20 cellular contexts compared by ENCODE assay signal in genomic region chr14:101477648-101478047, GRCh38.
DNase-seq lines count a peak whose midpoint lies in the region; ATAC-seq and TF ChIP-seq lines count a peak whose summit lies in the region.
"Had no signal": no experiment of that assay in that cellular context is flagged by ENCODE, and none has a peak within 500 bp of the region (broad histone marks: within the 10 kb centered on the region; RNA-seq: fewer than 3 reads in every experiment).

No MANE protein-coding gene starts in this region.

- POLR2A ChIA-PET in MCF 10A (lab: Yijun Ruan, JAX), result no interaction called here

- intact Hi-C loops in MCF 10A (cut with micrococcal nuclease), result no loop called here
- intact Hi-C loops in mammary epithelial cell (cut with micrococcal nuclease), result no loop called here
- intact Hi-C loops in colonic mucosa (cut with DNase I), result loop anchor here (5.0 kb wide), 1 partner anchor 80 kb away; no protein-coding TSS in a partner anchor
- intact Hi-C loops in vagina (cut with DNase I), result no loop called here

- no peaks in the 10 kb centered on the region for H3K79me2 ChIP-seq in mammary epithelial cell (ENCODE audit: insufficient read depth, low read length)

- CTCF ChIA-PET in MCF 10A (lab: Yijun Ruan, JAX) (no interaction called here), mammary epithelial cell (lab: Charles Lee; ENCODE audit: low non-redundant PET) (no interaction called here)

- H3K9ac ChIP-seq in mammary epithelial cell (ENCODE audit: insufficient read depth, low read length), result no peak overlapping the region
- no peak overlapping the region for H3K9ac ChIP-seq in colonic mucosa (ENCODE audit: low read depth in 2 of 2, low read length in 2 of 2)

- H4K20me1 ChIP-seq in mammary epithelial cell (ENCODE audit: insufficient read depth, low read length), result no peaks in the 10 kb centered on the region

- in situ Hi-C loops in mammary epithelial cell (cut with MboI; ENCODE audit: low sequenced_read_pairs in 2 of 2), result no loop called here

- no peaks in the 10 kb centered on the region for H3K36me3 Mint-ChIP-seq in MCF 10A (ENCODE audit: insufficient read depth, unreplicated experiment)
- H3K36me3 Mint-ChIP-seq: activated CD8-positive, alpha-beta memory T cell treated with anti-CD3 and anti-CD28 coated beads, Interleukin-2, amount 10 ng/mL, durations not matched to agents 7 days and 5 days; mesothelial cell of epicardium had no signal

- no peak overlapping the region for H3K27ac Mint-ChIP-seq in MCF 10A (ENCODE audit: low read depth, unreplicated experiment)
- H3K27ac Mint-ChIP-seq: activated CD8-positive, alpha-beta memory T cell treated with anti-CD3 and anti-CD28 coated beads, Interleukin-2, amount 10 ng/mL, durations not matched to agents 7 days and 5 days; mesothelial cell of epicardium; nephron; T-helper 2 cell treated with Interferon-gamma antibody and Interleukin-4, amounts not matched to agents 5 μg/mL and 100 μg/mL, for 36 hours had no signal

- H3K9me3 ChIP-seq in mammary epithelial cell (replicated peaks; ENCODE audit: insufficient read depth, low read length) (no peaks in the 10 kb centered on the region), colonic mucosa (no peaks in the 10 kb centered on the region), vagina (no peaks in the 10 kb centered on the region)
- H3K9me3 ChIP-seq: transverse colon had no signal

- H2AFZ ChIP-seq in mammary epithelial cell (ENCODE audit: low read depth, low read length), result no peak overlapping the region

- peaks cover 32% of the 10 kb centered on the region for H3K4me1 Mint-ChIP-seq in MCF 10A (ENCODE audit: insufficient read depth, unreplicated experiment)
- H3K4me1 Mint-ChIP-seq: activated CD8-positive, alpha-beta memory T cell treated with anti-CD3 and anti-CD28 coated beads, Interleukin-2, amount 10 ng/mL, durations not matched to agents 7 days and 5 days had no signal

- H3K27ac ChIP-seq in mammary epithelial cell (ENCODE audit: insufficient read depth, low read depth, low read length) (no peak overlapping the region), colonic mucosa (no peak overlapping the region), vagina (peak overlapping the region; percentile 91)

- no peak for TF ChIP-seq POLR2A in vagina (IDR thresholded peaks at IDR 0.05)

- DNase-seq in MCF 10A (ENCODE audit: unreplicated experiment), result peak; percentile 16
- no peak for DNase-seq in mammary epithelial cell
- DNase-seq in colonic mucosa, result peak; percentile 15
- DNase-seq in mesenteric fat pad (ENCODE audit: low spot score), result peak; percentile 51
- DNase-seq in vagina (ENCODE audit: extremely low spot score in 2 of 2), result no peak
- no peak for DNase-seq in H7
- DNase-seq in NCI-H1092 treated with DMSO at 0.1 percent for 48 hours (lab: John Stamatoyannopoulos, UW), result no peak
- DNase-seq: activated CD8-positive, alpha-beta memory T cell treated with anti-CD3 and anti-CD28 coated beads, Interleukin-2, amount 10 ng/mL, durations not matched to agents 7 days and 5 days; C1 segment of cervical spinal cord; DMS53; effector CD8-positive, alpha-beta T cell; hypothalamus; NCI-H1694; SHP77 treated with DMSO at 0.1 percent for 48 hours; stimulated activated CD4-positive, alpha-beta T cell treated with anti-CD3 and anti-CD28 coated beads, Interleukin-12 subunit alpha, Interleukin-12 subunit beta, amount 100 ng/mL, for 4 hours had no signal

- dilution Hi-C loops in mammary epithelial cell (cut with HindIII; ENCODE audit: low sequenced_read_pairs), result no loop called here

- no peaks in the 10 kb centered on the region for H3K9me3 Mint-ChIP-seq in MCF 10A (ENCODE audit: unreplicated experiment)
- H3K9me3 Mint-ChIP-seq: T-helper 2 cell treated with Interferon-gamma antibody and Interleukin-4, amounts not matched to agents 5 μg/mL and 100 μg/mL, for 36 hours had no signal

- H3K4me3 ChIP-seq in mammary epithelial cell (replicated peaks in 1 of 3; ENCODE audit: insufficient read depth in 1 of 3, low read depth in 2 of 3, low read length in 3 of 3), result no peak overlapping the region
- H3K4me3 ChIP-seq in colonic mucosa, result no peak overlapping the region
- no peak overlapping the region for H3K4me3 ChIP-seq in vagina
- no peak overlapping the region for H3K4me3 ChIP-seq in H7 (ENCODE audit: insufficient read depth, low read depth, low read length)
- H3K4me3 ChIP-seq: transverse colon had no signal

- no peak for ATAC-seq in HG02973 (IDR thresholded peaks at IDR 0.05; ENCODE audit: unreplicated experiment)
- ATAC-seq: activated CD8-positive, alpha-beta memory T cell treated with anti-CD3 and anti-CD28 coated beads, Interleukin-2, amount 10 ng/mL, durations not matched to agents 7 days and 5 days had no signal

- H3K27me3 ChIP-seq in mammary epithelial cell (ENCODE audit: insufficient read depth, low read length), result no peaks in the 10 kb centered on the region
- H3K27me3 ChIP-seq in colonic mucosa, result no peaks in the 10 kb centered on the region
- no peaks in the 10 kb centered on the region for H3K27me3 ChIP-seq in vagina
- no peaks in the 10 kb centered on the region for H3K27me3 ChIP-seq in H7 (ENCODE audit: control insufficient read depth, insufficient read depth, low read length)
- H3K27me3 ChIP-seq: transverse colon had no signal

- peaks cover 18% of the 10 kb centered on the region for H3K4me1 ChIP-seq in mammary epithelial cell (ENCODE audit: insufficient read depth, low read length)
- peaks cover 5% of the 10 kb centered on the region for H3K4me1 ChIP-seq in colonic mucosa
- H3K4me1 ChIP-seq in vagina, result peaks cover 60% of the 10 kb centered on the region

- H3K4me2 ChIP-seq in mammary epithelial cell (ENCODE audit: insufficient read depth, low read depth, low read length), result no peak overlapping the region

- H3K4me3 Mint-ChIP-seq in MCF 10A (ENCODE audit: unreplicated experiment), result no peak overlapping the region
- H3K4me3 Mint-ChIP-seq: activated CD8-positive, alpha-beta memory T cell treated with anti-CD3 and anti-CD28 coated beads, Interleukin-2, amount 10 ng/mL, durations not matched to agents 7 days and 5 days; mesothelial cell of epicardium; nephron; T-helper 2 cell treated with Interferon-gamma antibody and Interleukin-4, amounts not matched to agents 5 μg/mL and 100 μg/mL, for 36 hours had no signal

- TF ChIP-seq CTCF in MCF 10A (IDR thresholded peaks at IDR 0.05; ENCODE audit: unreplicated experiment) (no peak), mammary epithelial cell (conservative IDR thresholded peaks at IDR 0.05 in 1 of 2, IDR thresholded peaks at IDR 0.05 in 1 of 2; ENCODE audit: extremely low read depth in 1 of 2, insufficient read depth in 1 of 2, low read depth in 1 of 2, low read length in 2 of 2) (no peak), colonic mucosa (IDR thresholded peaks at IDR 0.05) (no peak), vagina (IDR thresholded peaks at IDR 0.05) (no peak)

- BruUV-seq in MCF 10A (replicated peaks; lab: Mats Ljungman, UMichigan) (no TSS peak), mammary epithelial cell (replicated peaks; lab: Mats Ljungman, UMichigan) (no TSS peak)

- no peaks in the 10 kb centered on the region for H3K36me3 ChIP-seq in mammary epithelial cell (ENCODE audit: insufficient read depth, low read length)
- no peaks in the 10 kb centered on the region for H3K36me3 ChIP-seq in colonic mucosa
- H3K36me3 ChIP-seq in vagina, result no peaks in the 10 kb centered on the region
- no peaks in the 10 kb centered on the region for H3K36me3 ChIP-seq in H7 (replicated peaks; ENCODE audit: control insufficient read depth, insufficient read depth, low read length)
- H3K36me3 ChIP-seq: transverse colon had no signal

- WGBS in mammary epithelial cell (ENCODE audit: low coverage, missing lambda C conversion rate), result 88% methylated on average over 5 of the region's 5 CpGs

- no peaks in the 10 kb centered on the region for H3K27me3 Mint-ChIP-seq in MCF 10A (ENCODE audit: insufficient read depth, unreplicated experiment)

Comparison
In these comparisons a context has a peak if more than half of its experiments do, and no peak if none do; other contexts are left out.
1. DNase-seq: peak in MCF 10A (single experiment), colonic mucosa (single experiment) and mesenteric fat pad (single experiment); none in mammary epithelial cell (single experiment), vagina (0 of 2), H7 (single experiment) and NCI-H1092 treated with DMSO at 0.1 percent for 48 hours (single experiment).